ENCODE assay signal across 8 cellular contexts in genomic region chr1:150926094-150926741, GRCh38. TPM values are rescaled to one million over a fixed set of nuclear protein-coding genes. Genes with fewer than 3 reads are reported as not detected.
DNase-seq lines count a peak whose midpoint lies in the region; ATAC-seq and TF ChIP-seq lines count a peak whose summit lies in the region.

Gene SETDB1 (plus strand): TSS chr1:150926363. CDS start chr1:150927715, 1,352 bp downstream.

- H3K27me3 ChIP-seq in fibroblast of lung (ENCODE audit: control insufficient read depth, insufficient read depth, low read length) = no peaks in the 10 kb centered on the region
- no peaks in the 10 kb centered on the region for H3K27me3 ChIP-seq in naive thymus-derived CD4-positive, alpha-beta T cell (ENCODE audit: control insufficient read depth in 2 of 2, insufficient read depth in 2 of 2, low read length in 2 of 2)

- H3K27ac Mint-ChIP-seq in activated T-helper 17 cell treated with anti-CD3 and anti-CD28 coated beads, Interleukin-2, amount 50 U/mL, for 72 hours = peak within 1 kb of the TSS; percentile 96
- peak within 1 kb of the TSS; percentile 92 to 99 (median 95) for H3K27ac Mint-ChIP-seq in naive thymus-derived CD4-positive, alpha-beta T cell
- H3K27ac Mint-ChIP-seq in stimulated activated naive B cell treated with anti-CD40 and anti-IgM and Interleukin-4, amounts not matched to agents 10 μg/mL and 1 μg/mL and 100 μg/mL, for 72 hours = peak within 1 kb of the TSS; percentile 99

- no peaks in the 10 kb centered on the region for H3K9me3 Mint-ChIP-seq in activated T-helper 17 cell treated with anti-CD3 and anti-CD28 coated beads, Interleukin-2, amount 50 U/mL, for 72 hours
- H3K9me3 Mint-ChIP-seq in naive thymus-derived CD4-positive, alpha-beta T cell = peaks cover 0 to 6% (median 0%) of the 10 kb centered on the region in 11 donors
- H3K9me3 Mint-ChIP-seq in stimulated activated naive B cell treated with anti-CD40 and anti-IgM and Interleukin-4, amounts not matched to agents 10 μg/mL and 1 μg/mL and 100 μg/mL, for 72 hours = no peaks in the 10 kb centered on the region

- ATAC-seq in activated T-helper 17 cell treated with anti-CD3 and anti-CD28 coated beads, Interleukin-2, amount 50 U/mL, for 72 hours (replicated peaks) = peak; percentile 87
- ATAC-seq in naive thymus-derived CD4-positive, alpha-beta T cell = peak; percentile 98
- peak; percentile 89 to 93 for ATAC-seq in stimulated activated naive B cell treated with anti-CD40 and anti-IgM and Interleukin-4, amounts not matched to agents 10 μg/mL and 1 μg/mL and 100 μg/mL, for 72 hours (replicated peaks)

- H3K27ac ChIP-seq in RWPE1 (peak within 1 kb of the TSS; percentile 89), fibroblast of lung (ENCODE audit: insufficient read depth, low read length) (peak within 1 kb of the TSS; percentile 85)
- peak within 1 kb of the TSS; percentile 91 for H3K27ac ChIP-seq in naive thymus-derived CD4-positive, alpha-beta T cell (ENCODE audit: low read depth, low read length)

- H2AFZ ChIP-seq in fibroblast of lung (ENCODE audit: low read length) = peak within 1 kb of the TSS; percentile 82

- peaks cover 55% of the 10 kb centered on the region for H3K36me3 Mint-ChIP-seq in activated T-helper 17 cell treated with anti-CD3 and anti-CD28 coated beads, Interleukin-2, amount 50 U/mL, for 72 hours (ENCODE audit: low read depth)
- H3K36me3 Mint-ChIP-seq in naive thymus-derived CD4-positive, alpha-beta T cell = peaks cover 9 to 35% (median 26%) of the 10 kb centered on the region in 5 donors
- H3K36me3 Mint-ChIP-seq in stimulated activated naive B cell treated with anti-CD40 and anti-IgM and Interleukin-4, amounts not matched to agents 10 μg/mL and 1 μg/mL and 100 μg/mL, for 72 hours = peaks cover 19 to 37% of the 10 kb centered on the region in 2 donors

- H3K4me3 ChIP-seq in LNCaP clone FGC (ENCODE audit: low read depth, low read length) (peak within 1 kb of the TSS; percentile 81), fibroblast of lung (replicated peaks in 1 of 4; ENCODE audit: control extremely low read depth in 1 of 4, insufficient read depth in 1 of 4, low read depth in 3 of 4, low read length in 4 of 4) (peak within 1 kb of the TSS; percentile 78 to 97 (median 90))
- peak within 1 kb of the TSS; percentile 92 for H3K4me3 ChIP-seq in naive thymus-derived CD4-positive, alpha-beta T cell (ENCODE audit: low read length)

- intact Hi-C loops in naive thymus-derived CD4-positive, alpha-beta T cell (cut with micrococcal nuclease) = loop anchor here (1.0 to 5.0 kb wide), 18 partner anchors 48 to 562 kb away; partner anchors contain the start of genes ARNT (in 2 of the 2), ENSA (in 2 of the 2), GOLPH3L (in 2 of the 2) and PRUNE1 (in 2 of the 2)

- TF ChIP-seq CTCF in LNCaP clone FGC (IDR thresholded peaks at IDR 0.05; ENCODE audit: control insufficient read depth, extremely low read depth, insufficient read depth) (no peak), RWPE1 (conservative IDR thresholded peaks at IDR 0.05; ENCODE audit: low read depth) (no peak), fibroblast of lung (conservative IDR thresholded peaks at IDR 0.05 in 1 of 2, IDR thresholded peaks at IDR 0.05 in 1 of 2; ENCODE audit: low read depth in 1 of 2, low read length in 2 of 2) (no peak)

- no peaks in the 10 kb centered on the region for H4K20me1 ChIP-seq in fibroblast of lung (ENCODE audit: control insufficient read depth, extremely low read depth, insufficient read depth, low read length)

- no peaks in the 10 kb centered on the region for H3K27me3 Mint-ChIP-seq in activated T-helper 17 cell treated with anti-CD3 and anti-CD28 coated beads, Interleukin-2, amount 50 U/mL, for 72 hours
- H3K27me3 Mint-ChIP-seq in naive thymus-derived CD4-positive, alpha-beta T cell = no peaks in the 10 kb centered on the region
- no peaks in the 10 kb centered on the region for H3K27me3 Mint-ChIP-seq in stimulated activated naive B cell treated with anti-CD40 and anti-IgM and Interleukin-4, amounts not matched to agents 10 μg/mL and 1 μg/mL and 100 μg/mL, for 72 hours

- peak; percentile 98 for DNase-seq in Daoy (ENCODE audit: low read depth)
- peak; percentile 70 for DNase-seq in GOT3 (lab: John Stamatoyannopoulos, UW)
- peak; percentile 95 for DNase-seq in LNCaP clone FGC (ENCODE audit: low read depth)
- DNase-seq in RWPE1 (ENCODE audit: low spot score) = peak; percentile 92
- DNase-seq in fibroblast of lung (ENCODE audit: low read depth in 2 of 2) = peak; percentile 94 to 97
- peak; percentile 69 to 93 (median 90) for DNase-seq in naive thymus-derived CD4-positive, alpha-beta T cell
- DNase-seq in stimulated activated naive B cell treated with anti-CD40 and anti-IgM and Interleukin-4, amounts not matched to agents 10 μg/mL and 1 μg/mL and 100 μg/mL, for 72 hours = peak; percentile 96

- H3K4me1 Mint-ChIP-seq in activated T-helper 17 cell treated with anti-CD3 and anti-CD28 coated beads, Interleukin-2, amount 50 U/mL, for 72 hours = peaks cover 6% of the 10 kb centered on the region
- H3K4me1 Mint-ChIP-seq in naive thymus-derived CD4-positive, alpha-beta T cell = peaks cover 15 to 35% (median 27%) of the 10 kb centered on the region in 7 donors
- peaks cover 16 to 26% of the 10 kb centered on the region in 2 donors for H3K4me1 Mint-ChIP-seq in stimulated activated naive B cell treated with anti-CD40 and anti-IgM and Interleukin-4, amounts not matched to agents 10 μg/mL and 1 μg/mL and 100 μg/mL, for 72 hours

- H3K4me2 ChIP-seq in fibroblast of lung (ENCODE audit: extremely low read depth, insufficient read depth, low read length) = peak within 1 kb of the TSS; percentile 94

- no peaks in the 10 kb centered on the region for H3K9me3 ChIP-seq in fibroblast of lung (ENCODE audit: control insufficient read depth, insufficient read depth, low read depth, low read length)
- no peaks in the 10 kb centered on the region for H3K9me3 ChIP-seq in naive thymus-derived CD4-positive, alpha-beta T cell (ENCODE audit: control insufficient read depth in 2 of 3, low read length in 3 of 3)

- POLR2A ChIA-PET in RWPE1 (lab: Yijun Ruan, JAX; ENCODE audit: low non-redundant PET) = no interaction called here
- POLR2A ChIA-PET in naive thymus-derived CD4-positive, alpha-beta T cell (lab: Charles Lee) = interaction anchor here (0.6 to 1.4 kb wide), 5 partner anchors 45 to 701 kb away, joined by 3 to 6 read pairs (median 4); partner anchors contain the start of gene ARNT

- no peaks in the 10 kb centered on the region for H3K4me1 ChIP-seq in fibroblast of lung (ENCODE audit: control insufficient read depth, extremely low read depth, insufficient read depth, low read length)
- H3K4me1 ChIP-seq in naive thymus-derived CD4-positive, alpha-beta T cell (ENCODE audit: control insufficient read depth in 2 of 2, insufficient read depth in 2 of 2, low read length in 2 of 2) = peaks cover 0 to 7% of the 10 kb centered on the region in 2 donors

- peaks cover 12% of the 10 kb centered on the region for H3K79me2 ChIP-seq in fibroblast of lung (ENCODE audit: control insufficient read depth, insufficient read depth, low read length)

- H3K9ac ChIP-seq in fibroblast of lung (ENCODE audit: insufficient read depth, low read length) = peak within 1 kb of the TSS; percentile 91

- peaks cover 2% of the 10 kb centered on the region for H3K36me3 ChIP-seq in fibroblast of lung (ENCODE audit: control insufficient read depth, insufficient read depth, low read length)
- H3K36me3 ChIP-seq in naive thymus-derived CD4-positive, alpha-beta T cell (ENCODE audit: control insufficient read depth in 2 of 3, insufficient read depth in 3 of 3, low read length in 3 of 3) = peaks cover 4 to 32% (median 15%) of the 10 kb centered on the region in 3 experiments

- CTCF ChIA-PET in RWPE1 (lab: Yijun Ruan, JAX) = interaction anchor here (0.6 to 0.7 kb wide), 2 partner anchors 11 to 100 kb away, joined by 3 read pairs; no protein-coding TSS in a partner anchor
- CTCF ChIA-PET in naive thymus-derived CD4-positive, alpha-beta T cell (lab: Charles Lee) = interaction anchor here (0.7 kb wide), 1 partner anchor 112 kb away, joined by 3 read pairs; no protein-coding TSS in a partner anchor

- H3K4me3 Mint-ChIP-seq in activated T-helper 17 cell treated with anti-CD3 and anti-CD28 coated beads, Interleukin-2, amount 50 U/mL, for 72 hours = peak within 1 kb of the TSS; percentile 94
- H3K4me3 Mint-ChIP-seq in naive thymus-derived CD4-positive, alpha-beta T cell = peak within 1 kb of the TSS; percentile 92 to 97 (median 94)
- H3K4me3 Mint-ChIP-seq in stimulated activated naive B cell treated with anti-CD40 and anti-IgM and Interleukin-4, amounts not matched to agents 10 μg/mL and 1 μg/mL and 100 μg/mL, for 72 hours = peak within 1 kb of the TSS; percentile 91 to 96

RNA-seq across cellular contexts. Expression of gene SETDB1, which starts in this region (rescaled TPM):
- total RNA-seq in Daoy (2014; rRNA removed; shearing (Covaris generic)) = 37.5 and 60.8 TPM in 2 replicates
- total RNA-seq in activated T-helper 17 cell treated with anti-CD3 and anti-CD28 coated beads, Interleukin-2, amount 50 U/mL, for 72 hours = 10 to 100 TPM; 49.3 to 74.3 TPM
- 26.7 and 30.7 TPM in 2 replicates for total RNA-seq in fibroblast of lung
- 25.3 and 27.0 TPM in 2 replicates for polyA plus RNA-seq in fibroblast of lung
- 17.4 and 20.4 TPM in 2 replicates for polyA plus RNA-seq in fibroblast of lung (2012)
- polyA minus RNA-seq in fibroblast of lung (ENCODE audit: low replicate concordance) = 23.7 and 26.6 TPM in 2 replicates
- total RNA-seq in naive thymus-derived CD4-positive, alpha-beta T cell = 10 to 100 TPM; 57.3 to 94.9 (median 61.7) TPM
- polyA plus RNA-seq in naive thymus-derived CD4-positive, alpha-beta T cell = 10 to 100 TPM; 13.4 to 16.7 TPM

Comparison
In these comparisons a context has a peak if more than half of its experiments do, and no peak if none do; other contexts are left out.
1. Peak in every context shown above with its lines: DNase-seq, ATAC-seq, H3K4me3 ChIP-seq and H3K27ac ChIP-seq.